16 cellular contexts compared by ENCODE assay signal in genomic region chr4:142563682-142564291, GRCh38.
DNase-seq lines count a peak whose midpoint lies in the region; ATAC-seq and TF ChIP-seq lines count a peak whose summit lies in the region.
"Had no signal": no experiment of that assay in that cellular context is flagged by ENCODE, and none has a peak within 500 bp of the region (broad histone marks: within the 10 kb centered on the region; RNA-seq: fewer than 3 reads in every experiment).

No MANE protein-coding gene starts in this region.

- H3K4me3 ChIP-seq in CD4-positive, alpha-beta memory T cell (ENCODE audit: low read length in 2 of 2) = no peak overlapping the region
- H3K4me3 ChIP-seq in RWPE2 (ENCODE audit: severe bottlenecking) = no peak overlapping the region
- no peak overlapping the region for H3K4me3 ChIP-seq in fibroblast of mammary gland (ENCODE audit: control insufficient read depth, low read depth, low read length)

- no peak overlapping the region for H3K27ac ChIP-seq in CD4-positive, alpha-beta memory T cell (ENCODE audit: low read depth, low read length)
- no peak overlapping the region for H3K27ac ChIP-seq in RWPE2 (ENCODE audit: poor library complexity, severe bottlenecking)
- H3K27ac ChIP-seq: C4-2B, HL-60 had no signal

- H3K4me1 ChIP-seq in CD4-positive, alpha-beta memory T cell (ENCODE audit: insufficient read depth, low read length) = peaks cover 67% of the 10 kb centered on the region
- H3K4me1 ChIP-seq in RWPE2 (ENCODE audit: insufficient read depth, poor library complexity, severe bottlenecking) = peaks cover 26% of the 10 kb centered on the region

- peak overlapping the region in 7 of 8 donors; percentile 56 to 79 (median 66) for H3K4me3 Mint-ChIP-seq in CD4-positive, alpha-beta memory T cell
- H3K4me3 Mint-ChIP-seq: activated CD8-positive, alpha-beta memory T cell treated with anti-CD3 and anti-CD28 coated beads, Interleukin-2, amount 10 ng/mL, durations not matched to agents 7 days and 5 days; neural crest cell had no signal

- TF ChIP-seq CTCF in RWPE2 (IDR thresholded peaks at IDR 0.05; ENCODE audit: poor library complexity, severe bottlenecking) (no peak), fibroblast of mammary gland (conservative IDR thresholded peaks at IDR 0.05; ENCODE audit: control insufficient read depth, insufficient read depth, low read depth, low read length) (no peak)

- no peaks in the 10 kb centered on the region for H3K27me3 Mint-ChIP-seq in CD4-positive, alpha-beta memory T cell
- H3K27me3 Mint-ChIP-seq: activated CD8-positive, alpha-beta memory T cell treated with anti-CD3 and anti-CD28 coated beads, Interleukin-2, amount 10 ng/mL, durations not matched to agents 7 days and 5 days had no signal

- intact Hi-C loops in CD4-positive, alpha-beta memory T cell (cut with micrococcal nuclease) = no loop called here

- peaks cover 6 to 9% of the 10 kb centered on the region in 2 donors for H3K36me3 Mint-ChIP-seq in CD4-positive, alpha-beta memory T cell
- H3K36me3 Mint-ChIP-seq: activated CD8-positive, alpha-beta memory T cell treated with anti-CD3 and anti-CD28 coated beads, Interleukin-2, amount 10 ng/mL, durations not matched to agents 7 days and 5 days had no signal

- no peaks in the 10 kb centered on the region for H3K27me3 ChIP-seq in CD4-positive, alpha-beta memory T cell (ENCODE audit: insufficient read depth, low read length)
- no peaks in the 10 kb centered on the region for H3K27me3 ChIP-seq in RWPE2 (ENCODE audit: insufficient read depth, poor library complexity, severe bottlenecking)

- ATAC-seq in GM18511 (IDR thresholded peaks at IDR 0.05; ENCODE audit: unreplicated experiment) = peak; percentile 38
- ATAC-seq in RWPE2 (ENCODE audit: low read depth) = peak; percentile 65; the same call in 2 of the 3 replicates
- ATAC-seq in GM18861 (IDR thresholded peaks at IDR 0.05; ENCODE audit: unreplicated experiment) = no peak
- ATAC-seq: activated CD8-positive, alpha-beta memory T cell treated with anti-CD3 and anti-CD28 coated beads, Interleukin-2, amount 10 ng/mL, durations not matched to agents 7 days and 5 days; left cardiac atrium had no signal

- CTCF ChIA-PET in CD4-positive, alpha-beta memory T cell (lab: Charles Lee; ENCODE audit: partially characterized antibody) = interaction anchor here (1.4 to 1.5 kb wide), 2 partner anchors 157 to 210 kb away, joined by 5 to 11 read pairs; no protein-coding TSS in a partner anchor

- H3K9me3 Mint-ChIP-seq in CD4-positive, alpha-beta memory T cell = peaks cover 0 to 3% (median 0%) of the 10 kb centered on the region in 8 donors

- no peaks in the 10 kb centered on the region for H3K36me3 ChIP-seq in CD4-positive, alpha-beta memory T cell (ENCODE audit: insufficient read depth, low read length)
- H3K36me3 ChIP-seq in RWPE2 (ENCODE audit: low read depth) = no peaks in the 10 kb centered on the region

- POLR2A ChIA-PET in CD4-positive, alpha-beta memory T cell (lab: Charles Lee; ENCODE audit: partially characterized antibody) = interaction anchor here (1.0 to 1.6 kb wide), 5 partner anchors 10 to 185 kb away, joined by 3 to 8 read pairs (median 4); no protein-coding TSS in a partner anchor

- H3K4me1 Mint-ChIP-seq in CD4-positive, alpha-beta memory T cell = peaks cover 41 to 87% (median 48%) of the 10 kb centered on the region in 4 donors

- H3K27ac Mint-ChIP-seq in CD4-positive, alpha-beta memory T cell = peak overlapping the region; percentile 88 to 97 (median 94)
- H3K27ac Mint-ChIP-seq: activated CD8-positive, alpha-beta memory T cell treated with anti-CD3 and anti-CD28 coated beads, Interleukin-2, amount 10 ng/mL, durations not matched to agents 7 days and 5 days had no signal

- H3K9me3 ChIP-seq in CD4-positive, alpha-beta memory T cell (ENCODE audit: control insufficient read depth in 1 of 2, low read length in 2 of 2) = no peaks in the 10 kb centered on the region
- H3K9me3 ChIP-seq in RWPE2 (ENCODE audit: severe bottlenecking) = no peaks in the 10 kb centered on the region

- no peak for DNase-seq in CD4-positive, alpha-beta memory T cell
- DNase-seq in RWPE2 (ENCODE audit: low spot score) = peak; percentile 42
- DNase-seq in fibroblast of mammary gland (ENCODE audit: low read depth) = peak; percentile 28
- no peak for DNase-seq in stimulated activated CD4-positive, alpha-beta T cell treated with anti-CD3 and anti-CD28 coated beads, Interleukin-15, amount 100 ng/mL, for 24 hours
- DNase-seq in NCI-H2171 (lab: John Stamatoyannopoulos, UW) = no peak
- DNase-seq in NCI-H2107 treated with DMSO at 0.1 percent for 48 hours (lab: John Stamatoyannopoulos, UW; ENCODE audit: unreplicated experiment) = no peak
- DNase-seq: activated CD8-positive, alpha-beta memory T cell treated with anti-CD3 and anti-CD28 coated beads, Interleukin-2, amount 10 ng/mL, durations not matched to agents 7 days and 5 days; left cardiac atrium; NCI-H1105 treated with DMSO at 0.1 percent for 48 hours; NK-92 treated with Interleukin-12 subunit alpha and Interleukin-12 subunit beta, amount 100 ng/mL, for 24 hours; SW 1271 had no signal

Comparison
In these comparisons a context has a peak if more than half of its experiments do, and no peak if none do; other contexts are left out.
1. DNase-seq: peak in RWPE2 (single experiment) and fibroblast of mammary gland (single experiment); none in CD4-positive, alpha-beta memory T cell (0 of 5), stimulated activated CD4-positive, alpha-beta T cell treated with anti-CD3 and anti-CD28 coated beads, Interleukin-15, amount 100 ng/mL, for 24 hours (single experiment), NCI-H2171 (single experiment) and NCI-H2107 treated with DMSO at 0.1 percent for 48 hours (single experiment).